In genomic region chr1:169893645-169894423, GRCh38 we compare ENCODE assay signal across 8 cellular contexts. TPM values are rescaled to one million over a fixed set of nuclear protein-coding genes. Genes with fewer than 3 reads are reported as not detected.
DNase-seq lines count a peak whose midpoint lies in the region; ATAC-seq lines count a peak whose summit lies in the region.

TSS of gene SCYL3 (minus strand) at chr1:169893896. CDS start at chr1:169888840, 5,056 bp downstream.

- H4K20me1 ChIP-seq in BLaER1 treated with 17β-estradiol and CSF1 and Interleukin-3, amounts not matched to agents 10 nM and 100 nM = peaks cover 0 to 19% (median 4%) of the 10 kb centered on the region in 11 experiments; a peak in 5 of 22 replicates

- peak within 1 kb of the TSS; percentile 82 to 99 (median 94) for H3K4me3 ChIP-seq in BLaER1 treated with 17β-estradiol and CSF1 and Interleukin-3, amounts not matched to agents 10 nM and 100 nM

- H3K9me3 ChIP-seq in BLaER1 treated with 17β-estradiol and CSF1 and Interleukin-3, amounts not matched to agents 10 nM and 100 nM (replicated peaks in 1 of 11) = no peaks in the 10 kb centered on the region

- DNase-seq in NCI-H748 (lab: John Stamatoyannopoulos, UW; ENCODE audit: unreplicated experiment) (peak; percentile 95), dedifferentiated amniotic fluid mesenchymal stem cell (ENCODE audit: extremely low spot score) (peak; percentile 98), left lobe of liver (ENCODE audit: low spot score) (peak; percentile 94)
- peak; percentile 83 for DNase-seq in activated CD4-positive, alpha-beta T cell treated with anti-CD3 and anti-CD28 coated beads, Interleukin-2, amount 50 U/mL, for 1 hour
- peak; percentile 85 for DNase-seq in stimulated activated CD4-positive, alpha-beta T cell treated with anti-CD3 and anti-CD28 coated beads, Interleukin-2, amount 100 ng/mL, for 4 hours (ENCODE audit: low read depth)

- peaks cover 0 to 2% (median 0%) of the 10 kb centered on the region in 11 experiments; a peak in 5 of 22 replicates for H3K36me3 ChIP-seq in BLaER1 treated with 17β-estradiol and CSF1 and Interleukin-3, amounts not matched to agents 10 nM and 100 nM

- peak within 1 kb of the TSS; percentile 86 to 97 (median 91) for H3K4me2 ChIP-seq in BLaER1 treated with 17β-estradiol and CSF1 and Interleukin-3, amounts not matched to agents 10 nM and 100 nM

- H3K27me3 ChIP-seq in BLaER1 treated with 17β-estradiol and CSF1 and Interleukin-3, amounts not matched to agents 10 nM and 100 nM = no peaks in the 10 kb centered on the region

- peaks cover 23 to 47% (median 26%) of the 10 kb centered on the region in 10 experiments for H3K4me1 ChIP-seq in BLaER1 treated with 17β-estradiol and CSF1 and Interleukin-3, amounts not matched to agents 10 nM and 100 nM

- H3K9ac ChIP-seq in BLaER1 treated with 17β-estradiol and CSF1 and Interleukin-3, amounts not matched to agents 10 nM and 100 nM = peak within 1 kb of the TSS; percentile 89 to 99 (median 97)

- H3K27ac ChIP-seq in BLaER1 treated with 17β-estradiol and CSF1 and Interleukin-3, amounts not matched to agents 10 nM and 100 nM = peak within 1 kb of the TSS; percentile 93 to 100 (median 98)

- ATAC-seq in GM19351 (IDR thresholded peaks at IDR 0.05; ENCODE audit: unreplicated experiment) = peak; percentile 80
- ATAC-seq in HG03521 (IDR thresholded peaks at IDR 0.05; ENCODE audit: unreplicated experiment) = peak; percentile 76
- ATAC-seq in left lobe of liver = peak; percentile 91

RNA-seq across cellular contexts. Expression of gene SCYL3, which starts in this region (rescaled TPM):
- total RNA-seq in left lobe of liver = 7.5 TPM

Comparison
In these comparisons a context has a peak if more than half of its experiments do, and no peak if none do; other contexts are left out.
1. Peak in every context shown above with its lines: DNase-seq, ATAC-seq, H3K4me3 ChIP-seq and H3K27ac ChIP-seq.